ENCODE assay signal across 12 cellular contexts in the genomic region with DNA sequence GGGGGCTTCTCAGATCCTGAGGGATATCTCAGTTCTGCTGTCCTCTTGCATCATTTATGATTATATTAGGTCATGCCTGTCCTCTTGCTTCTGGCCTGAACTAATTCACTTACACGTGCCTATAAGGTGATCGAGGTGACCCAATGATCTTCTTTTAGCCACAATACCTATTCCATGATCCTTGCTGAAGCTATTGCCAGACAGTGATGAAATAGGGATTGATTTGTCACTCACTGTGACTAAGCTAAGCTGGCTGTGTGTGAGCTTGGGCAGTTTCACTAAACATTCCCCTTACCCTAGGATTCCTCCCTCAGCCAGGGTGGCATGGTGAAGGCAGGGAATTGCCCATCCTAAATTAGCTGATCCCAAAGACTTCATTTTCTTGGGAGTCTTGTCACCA. TPM values are rescaled to one million over a fixed set of nuclear protein-coding genes. Genes with fewer than 3 reads are reported as not detected.
DNase-seq lines count a peak whose midpoint lies in the region; ATAC-seq, FAIRE-seq and TF ChIP-seq lines count a peak whose summit lies in the region.
"Had no signal": no experiment of that assay in that cellular context is flagged by ENCODE, and none has a peak within 500 bp of the region (broad histone marks: within the 10 kb centered on the region; RNA-seq: fewer than 3 reads in every experiment).

No MANE protein-coding gene starts in this region.

- TF ChIP-seq POLR2A in gastrocnemius medialis (IDR thresholded peaks at IDR 0.05) = peak in 1 of 2 donors; percentile 21

- H3K27ac ChIP-seq in gastrocnemius medialis = peak overlapping the region; percentile 80 to 96 (median 88)
- H3K27ac ChIP-seq: brain microvascular endothelial cell had no signal

- in situ Hi-C loops in gastrocnemius medialis (cut with MboI; ENCODE audit: low sequenced_read_pairs in 4 of 4) = no loop called here

- peak; percentile 72 for DNase-seq in HCEC 1CT
- peak; percentile 48 for DNase-seq in RCC 7860 (ENCODE audit: low spot score)
- peak; percentile 27 for DNase-seq in fibroblast of pulmonary artery (ENCODE audit: low read depth)
- peak; percentile 32 to 62 for DNase-seq in gastrocnemius medialis
- DNase-seq in GM19239 (ENCODE audit: insufficient read length, low spot score) = no peak
- DNase-seq in iPS-NIHi7 (ENCODE audit: extremely low spot score) = no peak
- no peak for DNase-seq in activated CD4-positive, alpha-beta T cell treated with anti-CD3 and anti-CD28 coated beads for 1 hour
- DNase-seq: activated CD4-positive, alpha-beta T cell treated with anti-CD3 and anti-CD28 coated beads for 48 hours; brain microvascular endothelial cell; CD8-positive, alpha-beta memory T cell had no signal

- no peaks in the 10 kb centered on the region for H3K9me3 ChIP-seq in gastrocnemius medialis

- TF ChIP-seq CTCF in fibroblast of pulmonary artery (IDR thresholded peaks at IDR 0.05; ENCODE audit: low read length, missing control alignments) (no peak), gastrocnemius medialis (IDR thresholded peaks at IDR 0.05 in 4 of 5, conservative IDR thresholded peaks at IDR 0.05 in 1 of 5) (no peak)

- no peak overlapping the region for H3K4me3 ChIP-seq in fibroblast of pulmonary artery (replicated peaks; ENCODE audit: low read depth, low read length)
- H3K4me3 ChIP-seq in gastrocnemius medialis = no peak overlapping the region

- ATAC-seq in gastrocnemius medialis = peak; percentile 91 to 94
- ATAC-seq in HG03135 (IDR thresholded peaks at IDR 0.05; ENCODE audit: unreplicated experiment) = no peak

- H3K27me3 ChIP-seq in gastrocnemius medialis = no peaks in the 10 kb centered on the region
- H3K27me3 ChIP-seq: brain microvascular endothelial cell had no signal

- H3K36me3 ChIP-seq in gastrocnemius medialis = peaks cover 0 to 4% of the 10 kb centered on the region in 2 donors
- H3K36me3 ChIP-seq: brain microvascular endothelial cell had no signal

- FAIRE-seq in RCC 7860 (lab: Jason Lieb, UNC) (no peak), GM19239 (lab: Jason Lieb, UNC) (no peak)
- FAIRE-seq: endometrium had no signal

- peaks cover 60 to 71% of the 10 kb centered on the region in 2 donors for H3K4me1 ChIP-seq in gastrocnemius medialis

- intact Hi-C loops in gastrocnemius medialis (cut with DNase I; ENCODE audit: low total_unique reads) = loop anchor here (2.0 kb wide), 1 partner anchor 18 kb away; no protein-coding TSS in a partner anchor

RNA-seq across cellular contexts. Expression of gene HADH, which starts 19.0 kb away (rescaled TPM):
- total RNA-seq in gastrocnemius medialis = 100 to 1,000 TPM in 2 of 4 donors, 10 to 100 TPM in 2; 78.0 to 137 (median 105) TPM

Comparison
In these comparisons a context has a peak if more than half of its experiments do, and no peak if none do; other contexts are left out.
1. DNase-seq: peak in HCEC 1CT (single experiment), RCC 7860 (single experiment), fibroblast of pulmonary artery (single experiment) and gastrocnemius medialis (2 of 2); none in GM19239 (single experiment), iPS-NIHi7 (single experiment) and activated CD4-positive, alpha-beta T cell treated with anti-CD3 and anti-CD28 coated beads for 1 hour (single experiment).